In genomic region chr14:22556021-22556989, GRCh38 we compare ENCODE assay signal across 8 cellular contexts. TPM values are rescaled to one million over a fixed set of nuclear protein-coding genes. Genes with fewer than 3 reads are reported as not detected.
DNase-seq lines count a peak whose midpoint lies in the region; ATAC-seq lines count a peak whose summit lies in the region.

No MANE protein-coding gene starts in this region.

- peaks cover 11% of the 10 kb centered on the region for H3K4me1 ChIP-seq in adipocyte (ENCODE audit: control insufficient read depth, insufficient read depth, low read length)

- H3K27me3 ChIP-seq in adipocyte (replicated peaks; ENCODE audit: control insufficient read depth, insufficient read depth, low read length) = no peaks in the 10 kb centered on the region

- H3K36me3 Mint-ChIP-seq in T-cell = peaks cover 19% of the 10 kb centered on the region

- peak overlapping the region; percentile 98 to 99 for H3K27ac Mint-ChIP-seq in T-cell

- H3K4me3 Mint-ChIP-seq in T-cell = peak overlapping the region; percentile 64 to 83 (median 79)

- peaks cover 90 to 96% (median 91%) of the 10 kb centered on the region in 3 donors for H3K4me1 Mint-ChIP-seq in T-cell

- CTCF ChIA-PET in T-cell (lab: Charles Lee) = interaction anchor here (0.6 to 3.1 kb wide), 46 partner anchors 8 to 915 kb away, joined by 3 to 133 read pairs (median 4); partner anchors contain the start of genes DAD1 (in 1 of the 2), LRP10 (in 1 of the 2), OR6J1 (in 1 of the 2) and OXA1L (in 1 of the 2)

- peak overlapping the region; percentile 79 for H3K9ac ChIP-seq in adipocyte (ENCODE audit: low read length)

- H3K9me3 ChIP-seq in adipocyte (ENCODE audit: control insufficient read depth, low read length) = no peaks in the 10 kb centered on the region

- POLR2A ChIA-PET in T-cell (lab: Charles Lee) = interaction anchor here (0.5 to 3.1 kb wide), 18 partner anchors 9 to 692 kb away, joined by 3 to 22 read pairs (median 4); partner anchors contain the start of gene DAD1 (in 2 of the 2)

- H3K4me3 ChIP-seq in adipocyte (ENCODE audit: low read length) = no peak overlapping the region

- peak; percentile 22 for ATAC-seq in Right ventricle myocardium inferior
- peak; percentile 72 for ATAC-seq in HG03378 (IDR thresholded peaks at IDR 0.05; ENCODE audit: unreplicated experiment)
- peak; percentile 67 to 73 (median 70) for ATAC-seq in T-cell (replicated peaks in 1 of 4)

- peaks cover 4% of the 10 kb centered on the region for H3K36me3 ChIP-seq in adipocyte (ENCODE audit: control insufficient read depth, insufficient read depth, low read length, severe bottlenecking)

- H3K27me3 Mint-ChIP-seq in T-cell = peaks cover 0 to 2% of the 10 kb centered on the region in 2 donors

- peak; percentile 73 for DNase-seq in Right ventricle myocardium inferior (ENCODE audit: missing footprints)
- no peak for DNase-seq in cardiac septum (ENCODE audit: low spot score)
- peak; percentile 88 to 99 (median 98) for DNase-seq in T-cell
- no peak for DNase-seq in adipocyte (ENCODE audit: low read depth)
- DNase-seq in kidney tubule cell (ENCODE audit: low spot score) = peak; percentile 94
- peak; percentile 93 to 95 for DNase-seq in stimulated activated CD4-positive, alpha-beta T cell treated with anti-CD3 and anti-CD28 coated beads, Interleukin-4, amount 100 ng/mL, for 48 hours (ENCODE audit: low read depth in 2 of 2)
- DNase-seq in NCI-H2081 treated with DMSO at 0.1 percent for 48 hours (lab: John Stamatoyannopoulos, UW) = no peak

- intact Hi-C loops in Right ventricle myocardium inferior (cut with DNase I) = loop anchor here (2.0 to 10.0 kb wide), 5 partner anchors 79 to 498 kb away; partner anchors contain the start of gene CDH24
- intact Hi-C loops in cardiac septum (cut with DNase I) = loop anchor here (5.0 kb wide), 3 partner anchors 96 to 296 kb away; no protein-coding TSS in a partner anchor

- no peaks in the 10 kb centered on the region for H3K9me3 Mint-ChIP-seq in T-cell

RNA-seq across cellular contexts. Expression of gene DAD1, which starts 32.7 kb away (rescaled TPM):
- 143 TPM for total RNA-seq in Right ventricle myocardium inferior
- total RNA-seq in cardiac septum = 134 TPM
- 100 to 1,000 TPM in 4 of 5 donors, 10 to 100 TPM in 1; 80.9 to 127 (median 113) TPM for total RNA-seq in T-cell

RNA-seq across cellular contexts. Expression of gene ABHD4, which starts 41.8 kb away (rescaled TPM):
- total RNA-seq in Right ventricle myocardium inferior = 22.0 TPM
- 18.6 TPM for total RNA-seq in cardiac septum
- 10 to 100 TPM; 10.1 to 20.9 (median 17.3) TPM for total RNA-seq in T-cell

Comparison
In these comparisons a context has a peak if more than half of its experiments do, and no peak if none do; other contexts are left out.
1. DNase-seq: peak in Right ventricle myocardium inferior (single experiment), T-cell (34 of 34), kidney tubule cell (single experiment) and stimulated activated CD4-positive, alpha-beta T cell treated with anti-CD3 and anti-CD28 coated beads, Interleukin-4, amount 100 ng/mL, for 48 hours (2 of 2); none in cardiac septum (single experiment), adipocyte (single experiment) and NCI-H2081 treated with DMSO at 0.1 percent for 48 hours (single experiment).
2. ATAC-seq: peak in every context shown above with its lines; median percentile 72 in HG03378; 70 in T-cell; 22 in Right ventricle myocardium inferior.